ENCODE assay signal across 8 cellular contexts in genomic region chr17:78717431-78717980, GRCh38.
DNase-seq lines count a peak whose midpoint lies in the region; ATAC-seq, FAIRE-seq and TF ChIP-seq lines count a peak whose summit lies in the region.

No MANE protein-coding gene starts in this region.

- no peaks in the 10 kb centered on the region for H3K9me3 Mint-ChIP-seq in stimulated activated naive B cell treated with anti-CD40 and anti-IgM and Interleukin-4, amounts not matched to agents 10 μg/mL and 1 μg/mL and 100 μg/mL, for 72 hours

- FAIRE-seq in keratinocyte (lab: Jason Lieb, UNC): no peak

- no peak overlapping the region for H2AFZ ChIP-seq in keratinocyte (ENCODE audit: control insufficient read depth, low read length)

- peaks cover 4% of the 10 kb centered on the region for H3K9me1 ChIP-seq in keratinocyte (ENCODE audit: control insufficient read depth, extremely low read depth, insufficient read depth, low read length)

- H3K27ac Mint-ChIP-seq in stimulated activated naive B cell treated with anti-CD40 and anti-IgM and Interleukin-4, amounts not matched to agents 10 μg/mL and 1 μg/mL and 100 μg/mL, for 72 hours: peak overlapping the region; percentile 94

- H4K20me1 ChIP-seq in keratinocyte (ENCODE audit: control insufficient read depth, extremely low read depth, insufficient read depth, low read length): peaks cover 9% of the 10 kb centered on the region

- peak overlapping the region; percentile 69 for H3K27ac ChIP-seq in keratinocyte (ENCODE audit: control insufficient read depth, insufficient read depth, low read length)

- H3K9ac ChIP-seq in keratinocyte (ENCODE audit: control insufficient read depth, extremely low read depth, insufficient read depth, low read length): peak overlapping the region; percentile 79

- peak; percentile 53 for DNase-seq in EH (ENCODE audit: low read depth)
- peak; percentile 46 for DNase-seq in NCI-H1694 (lab: John Stamatoyannopoulos, UW)
- peak; percentile 47 for DNase-seq in astrocyte of the spinal cord (ENCODE audit: low read depth, low spot score)
- no peak for DNase-seq in keratinocyte (ENCODE audit: low read depth, low spot score)
- DNase-seq in stimulated activated naive B cell treated with anti-CD40 and anti-IgM and Interleukin-4, amounts not matched to agents 10 μg/mL and 1 μg/mL and 100 μg/mL, for 72 hours: no peak
- no peak for DNase-seq in 8988T
- DNase-seq in activated CD8-positive, alpha-beta memory T cell treated with anti-CD3 and anti-CD28 coated beads, Interleukin-2, amount 50 U/mL, for 48 hours: no peak

- peak overlapping the region; percentile 62 to 72 for H3K4me3 Mint-ChIP-seq in stimulated activated naive B cell treated with anti-CD40 and anti-IgM and Interleukin-4, amounts not matched to agents 10 μg/mL and 1 μg/mL and 100 μg/mL, for 72 hours

- no peaks in the 10 kb centered on the region for H3K27me3 Mint-ChIP-seq in stimulated activated naive B cell treated with anti-CD40 and anti-IgM and Interleukin-4, amounts not matched to agents 10 μg/mL and 1 μg/mL and 100 μg/mL, for 72 hours

- H3K4me3 ChIP-seq in astrocyte of the spinal cord (ENCODE audit: low read depth, low read length) (peak overlapping the region; percentile 41), keratinocyte (ENCODE audit: control insufficient read depth in 2 of 3, extremely low read depth in 1 of 3, insufficient read depth in 2 of 3, low read depth in 1 of 3, low read length in 3 of 3) (peak overlapping the region; percentile 4 to 62 (median 27))

- peaks cover 35 to 55% of the 10 kb centered on the region in 2 donors for H3K36me3 Mint-ChIP-seq in stimulated activated naive B cell treated with anti-CD40 and anti-IgM and Interleukin-4, amounts not matched to agents 10 μg/mL and 1 μg/mL and 100 μg/mL, for 72 hours

- no peaks in the 10 kb centered on the region for H3K27me3 ChIP-seq in keratinocyte (ENCODE audit: control insufficient read depth, extremely low read depth, insufficient read depth, low read length)

- dilution Hi-C loops in keratinocyte (cut with MboI; ENCODE audit: extremely low pct_ligation_motif_present, low sequenced_read_pairs): no loop called here

- TF ChIP-seq CTCF in astrocyte of the spinal cord (IDR thresholded peaks at IDR 0.05; ENCODE audit: low read depth, low read length): no peak
- TF ChIP-seq CTCF in keratinocyte (optimal IDR thresholded peaks at IDR 0.05 in 1 of 3, IDR thresholded peaks at IDR 0.05 in 1 of 3, conservative IDR thresholded peaks at IDR 0.05 in 1 of 3; ENCODE audit: extremely low read depth in 1 of 3, insufficient read depth in 2 of 3, low read length in 3 of 3): no peak

- peak overlapping the region; percentile 84 for H3K4me2 ChIP-seq in keratinocyte (ENCODE audit: control insufficient read depth, extremely low read depth, insufficient read depth, low read depth, low read length)

- peaks cover 64 to 97% of the 10 kb centered on the region in 2 donors for H3K4me1 Mint-ChIP-seq in stimulated activated naive B cell treated with anti-CD40 and anti-IgM and Interleukin-4, amounts not matched to agents 10 μg/mL and 1 μg/mL and 100 μg/mL, for 72 hours

- peaks cover 3 to 6% of the 10 kb centered on the region in 2 experiments for H3K36me3 ChIP-seq in keratinocyte (ENCODE audit: control insufficient read depth in 2 of 2, extremely low read depth in 1 of 2, insufficient read depth in 2 of 2, low read length in 2 of 2)

- peaks cover 37% of the 10 kb centered on the region for H3K4me1 ChIP-seq in keratinocyte (ENCODE audit: control insufficient read depth, extremely low read depth, insufficient read depth, low read length)

- in situ Hi-C loops in astrocyte of the spinal cord (cut with HindIII; ENCODE audit: low sequenced_read_pairs): no loop called here

- no peaks in the 10 kb centered on the region for H3K9me3 ChIP-seq in keratinocyte (ENCODE audit: control insufficient read depth, low read depth, low read length)

- peaks cover 91% of the 10 kb centered on the region for H3K79me2 ChIP-seq in keratinocyte (ENCODE audit: control insufficient read depth, insufficient read depth, low read length)

- no peak for ATAC-seq in stimulated activated naive B cell treated with anti-CD40 and anti-IgM and Interleukin-4, amounts not matched to agents 10 μg/mL and 1 μg/mL and 100 μg/mL, for 72 hours (replicated peaks)
- no peak for ATAC-seq in GM21423 (IDR thresholded peaks at IDR 0.05; ENCODE audit: unreplicated experiment)

Comparison
In these comparisons a context has a peak if more than half of its experiments do, and no peak if none do; other contexts are left out.
1. DNase-seq: peak in EH (single experiment), NCI-H1694 (single experiment) and astrocyte of the spinal cord (single experiment); none in keratinocyte (single experiment), stimulated activated naive B cell treated with anti-CD40 and anti-IgM and Interleukin-4, amounts not matched to agents 10 μg/mL and 1 μg/mL and 100 μg/mL, for 72 hours (single experiment), 8988T (single experiment) and activated CD8-positive, alpha-beta memory T cell treated with anti-CD3 and anti-CD28 coated beads, Interleukin-2, amount 50 U/mL, for 48 hours (single experiment).